In the genomic region with DNA sequence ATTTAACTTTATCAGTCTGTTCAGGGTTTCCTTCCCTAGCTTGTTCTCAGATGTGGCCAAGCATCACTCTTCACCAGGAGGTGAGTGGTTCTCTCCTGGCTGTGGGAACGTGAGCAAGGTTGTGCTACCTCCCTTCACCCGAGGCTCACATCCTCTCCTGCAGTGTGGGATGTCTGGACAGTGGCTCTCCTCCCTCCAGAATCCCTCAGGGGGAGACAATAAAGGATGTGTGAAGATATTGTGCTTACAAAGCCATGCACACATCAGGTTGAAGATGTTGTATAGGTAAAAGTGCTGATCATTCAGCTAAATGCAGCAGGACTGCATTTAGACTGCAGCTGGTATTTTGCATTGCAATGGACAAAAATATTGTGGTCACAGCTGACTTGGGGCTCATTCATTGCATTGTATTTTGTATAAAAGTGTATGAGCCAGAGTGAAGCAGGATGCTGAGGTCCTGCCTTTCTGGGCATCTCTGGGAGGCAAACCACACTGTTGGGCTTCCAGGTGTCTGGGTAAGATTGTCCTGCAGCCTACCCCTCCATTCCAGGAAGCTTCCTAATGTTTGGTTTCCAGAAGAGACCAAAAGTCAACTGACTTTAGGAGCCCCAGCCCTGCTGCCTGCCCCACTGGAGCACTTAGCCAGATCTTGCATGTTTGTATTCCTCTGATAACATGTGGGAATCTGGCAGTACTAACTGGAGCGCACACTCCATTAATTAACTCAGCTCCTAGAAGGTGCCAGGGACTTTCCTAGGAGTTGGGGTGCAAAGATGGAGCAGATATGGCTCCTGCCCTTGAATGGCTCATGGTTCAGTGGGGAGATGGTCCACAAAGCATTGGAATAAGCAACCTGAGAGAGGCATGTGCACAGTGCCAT, we compare ENCODE assay signal across 18 cellular contexts.
DNase-seq lines count a peak whose midpoint lies in the region; TF ChIP-seq lines count a peak whose summit lies in the region.
"Had no signal": no experiment of that assay in that cellular context is flagged by ENCODE, and none has a peak within 500 bp of the region (broad histone marks: within the 10 kb centered on the region; RNA-seq: fewer than 3 reads in every experiment).

No MANE protein-coding gene starts in this region.

- DNase-seq in AG20443 (ENCODE audit: low spot score) (peak; percentile 7), G401 (ENCODE audit: low spot score) (peak; percentile 5), ecto neural progenitor cell (ENCODE audit: low spot score) (peak; percentile 22), osteocyte (ENCODE audit: extremely low spot score, unreplicated experiment) (peak; percentile 59), NCI-H1105 (lab: John Stamatoyannopoulos, UW) (no peak), NOMO-1 treated with dmso at 0.1 percent for 144 hours (lab: John Stamatoyannopoulos, UW; ENCODE audit: unreplicated experiment) (no peak), NCI-H748 (lab: John Stamatoyannopoulos, UW; ENCODE audit: unreplicated experiment) (no peak)
- DNase-seq: activated CD4-positive, alpha-beta T cell treated with anti-CD3 and anti-CD28 coated beads for 36 hours; activated naive CD8-positive, alpha-beta T cell treated with anti-CD3 and anti-CD28 coated beads, Interleukin-2, amount 50 U/mL, for 24 hours; DMS53; NCI-H2029; NCI-H2227 treated with DMSO at 0.1 percent for 48 hours; NCI-H774; PC-9; sigmoid colon had no signal

- no peaks in the 10 kb centered on the region for H3K27me3 Mint-ChIP-seq in osteocyte (ENCODE audit: unreplicated experiment)

- no peak overlapping the region for H3K27ac Mint-ChIP-seq in osteocyte (ENCODE audit: unreplicated experiment)
- H3K27ac Mint-ChIP-seq: activated CD4-positive, alpha-beta T cell treated with anti-CD3 and anti-CD28 coated beads for 36 hours; activated naive CD8-positive, alpha-beta T cell treated with anti-CD3 and anti-CD28 coated beads, Interleukin-2, amount 50 U/mL, for 24 hours; CD8-positive, alpha-beta T cell; T-helper 1 cell treated with Interleukin-12 subunit alpha and Interleukin-12 subunit beta and Interleukin-4 antibody, amounts not matched to agents 30 μg/mL and 1 μg/mL, for 36 hours had no signal

- peaks cover 8% of the 10 kb centered on the region for H3K4me1 Mint-ChIP-seq in osteocyte (ENCODE audit: unreplicated experiment)

- H3K9me3 Mint-ChIP-seq in osteocyte (ENCODE audit: unreplicated experiment) = no peaks in the 10 kb centered on the region
- H3K9me3 Mint-ChIP-seq: activated naive CD8-positive, alpha-beta T cell treated with anti-CD3 and anti-CD28 coated beads, Interleukin-2, amount 50 U/mL, for 24 hours; CD8-positive, alpha-beta T cell; T-helper 1 cell treated with Interleukin-12 subunit alpha and Interleukin-12 subunit beta and Interleukin-4 antibody, amounts not matched to agents 30 μg/mL and 1 μg/mL, for 36 hours had no signal

- in situ Hi-C loops in G401 (cut with HindIII; ENCODE audit: low sequenced_read_pairs) = no loop called here

- H3K36me3 Mint-ChIP-seq in osteocyte (ENCODE audit: unreplicated experiment) = no peaks in the 10 kb centered on the region
- H3K36me3 Mint-ChIP-seq: CD8-positive, alpha-beta T cell; naive thymus-derived CD4-positive, alpha-beta T cell had no signal

- H3K4me3 Mint-ChIP-seq in osteocyte (ENCODE audit: unreplicated experiment) = no peak overlapping the region
- H3K4me3 Mint-ChIP-seq: activated CD4-positive, alpha-beta T cell treated with anti-CD3 and anti-CD28 coated beads for 36 hours; activated naive CD8-positive, alpha-beta T cell treated with anti-CD3 and anti-CD28 coated beads, Interleukin-2, amount 50 U/mL, for 24 hours; CD8-positive, alpha-beta T cell; T-helper 1 cell treated with Interleukin-12 subunit alpha and Interleukin-12 subunit beta and Interleukin-4 antibody, amounts not matched to agents 30 μg/mL and 1 μg/mL, for 36 hours had no signal

- TF ChIP-seq CTCF in osteocyte (IDR thresholded peaks at IDR 0.05) = no peak

Comparison
In these comparisons a context has a peak if more than half of its experiments do, and no peak if none do; other contexts are left out.
1. DNase-seq: peak in AG20443 (single experiment), G401 (single experiment), ecto neural progenitor cell (single experiment) and osteocyte (single experiment); none in NCI-H1105 (single experiment), NOMO-1 treated with dmso at 0.1 percent for 144 hours (single experiment) and NCI-H748 (single experiment).